ENCODE assay signal across 14 cellular contexts in genomic region chr11:75422248-75423231, GRCh38. TPM values are rescaled to one million over a fixed set of nuclear protein-coding genes. Genes with fewer than 3 reads are reported as not detected.
DNase-seq lines count a peak whose midpoint lies in the region; ATAC-seq and TF ChIP-seq lines count a peak whose summit lies in the region.
"Had no signal": no experiment of that assay in that cellular context is flagged by ENCODE, and none has a peak within 500 bp of the region (broad histone marks: within the 10 kb centered on the region; RNA-seq: fewer than 3 reads in every experiment).

No MANE protein-coding gene starts in this region.

- dilution Hi-C loops in mammary epithelial cell (cut with HindIII; ENCODE audit: low sequenced_read_pairs): no loop called here

- no peaks in the 10 kb centered on the region for H3K27me3 ChIP-seq in mammary epithelial cell (ENCODE audit: insufficient read depth, low read length)
- no peaks in the 10 kb centered on the region for H3K27me3 ChIP-seq in right lobe of liver
- H3K27me3 ChIP-seq: sigmoid colon, tibial nerve had no signal

- no peak for TF ChIP-seq CTCF in MCF 10A (IDR thresholded peaks at IDR 0.05; ENCODE audit: unreplicated experiment)
- no peak for TF ChIP-seq CTCF in mammary epithelial cell (conservative IDR thresholded peaks at IDR 0.05 in 1 of 2, IDR thresholded peaks at IDR 0.05 in 1 of 2; ENCODE audit: extremely low read depth in 1 of 2, insufficient read depth in 1 of 2, low read depth in 1 of 2, low read length in 2 of 2)
- no peak for TF ChIP-seq CTCF in right lobe of liver (IDR thresholded peaks at IDR 0.05)

- H3K36me3 Mint-ChIP-seq in MCF 10A (ENCODE audit: insufficient read depth, unreplicated experiment): peaks cover 13% of the 10 kb centered on the region

- no peaks in the 10 kb centered on the region for H3K79me2 ChIP-seq in mammary epithelial cell (ENCODE audit: insufficient read depth, low read length)

- no peaks in the 10 kb centered on the region for H3K9me3 Mint-ChIP-seq in MCF 10A (ENCODE audit: unreplicated experiment)

- no peak for TF ChIP-seq POLR2A in right lobe of liver (IDR thresholded peaks at IDR 0.05)

- H3K36me3 ChIP-seq in mammary epithelial cell (ENCODE audit: insufficient read depth, low read length): no peaks in the 10 kb centered on the region
- no peaks in the 10 kb centered on the region for H3K36me3 ChIP-seq in right lobe of liver

- no peak overlapping the region for H3K27ac ChIP-seq in mammary epithelial cell (ENCODE audit: insufficient read depth, low read depth, low read length)
- H3K27ac ChIP-seq in right lobe of liver: no peak overlapping the region
- no peak overlapping the region for H3K27ac ChIP-seq in caudate nucleus (ENCODE audit: low read depth, low read length)
- H3K27ac ChIP-seq: sigmoid colon had no signal

- BruUV-seq in MCF 10A (replicated peaks; lab: Mats Ljungman, UMichigan): no TSS peak
- BruUV-seq in mammary epithelial cell (replicated peaks; lab: Mats Ljungman, UMichigan): no TSS peak

- intact Hi-C loops in MCF 10A (cut with micrococcal nuclease) (no loop called here), mammary epithelial cell (cut with micrococcal nuclease) (no loop called here), right lobe of liver (cut with DNase I) (no loop called here)

- no peak overlapping the region for H3K9ac ChIP-seq in mammary epithelial cell (ENCODE audit: insufficient read depth, low read length)

- H4K20me1 ChIP-seq in mammary epithelial cell (ENCODE audit: insufficient read depth, low read length): no peaks in the 10 kb centered on the region

- ATAC-seq in right lobe of liver (peak; percentile 72 to 90 (median 87)), HG02973 (IDR thresholded peaks at IDR 0.05; ENCODE audit: unreplicated experiment) (no peak), GM19452 (IDR thresholded peaks at IDR 0.05; ENCODE audit: unreplicated experiment) (no peak), GM18519 (IDR thresholded peaks at IDR 0.05; ENCODE audit: low FRiP score, unreplicated experiment) (no peak)

- CTCF ChIA-PET in MCF 10A (lab: Yijun Ruan, JAX): interaction anchor here (0.6 to 1.8 kb wide), 5 partner anchors 15 to 572 kb away, joined by 3 to 8 read pairs (median 3); no protein-coding TSS in a partner anchor
- CTCF ChIA-PET in mammary epithelial cell (lab: Charles Lee; ENCODE audit: low non-redundant PET): no interaction called here

- no peak overlapping the region for H3K4me3 Mint-ChIP-seq in MCF 10A (ENCODE audit: unreplicated experiment)

- H3K4me1 ChIP-seq in mammary epithelial cell (ENCODE audit: insufficient read depth, low read length) (peaks cover 13% of the 10 kb centered on the region), right lobe of liver (peaks cover 0 to 17% (median 8%) of the 10 kb centered on the region in 4 donors)

- H3K27me3 Mint-ChIP-seq in MCF 10A (ENCODE audit: insufficient read depth, unreplicated experiment): no peaks in the 10 kb centered on the region

- peaks cover 6% of the 10 kb centered on the region for H3K4me1 Mint-ChIP-seq in MCF 10A (ENCODE audit: insufficient read depth, unreplicated experiment)

- 92% methylated on average over 11 of the region's 15 CpGs for WGBS in mammary epithelial cell (ENCODE audit: low coverage, missing lambda C conversion rate)
- 43% methylated on average over 15 of the region's 15 CpGs for WGBS in right lobe of liver (ENCODE audit: insufficient coverage, low coverage, low lambda C conversion rate, missing lambda C conversion rate)

- no peak overlapping the region for H2AFZ ChIP-seq in mammary epithelial cell (ENCODE audit: low read depth, low read length)

- H3K27ac Mint-ChIP-seq in MCF 10A (ENCODE audit: low read depth, unreplicated experiment): peak overlapping the region; percentile 42

- DNase-seq in MCF 10A (ENCODE audit: unreplicated experiment): no peak
- no peak for DNase-seq in mammary epithelial cell
- peak; percentile 86 for DNase-seq in SHP77 treated with DMSO at 0.1 percent for 48 hours (lab: John Stamatoyannopoulos, UW)
- DNase-seq in right lobe of liver: peak in 2 of 3 donors; percentile 75
- DNase-seq in caudate nucleus (lab: John Stamatoyannopoulos, UW): no peak
- DNase-seq: activated T-cell treated with anti-CD3 and anti-CD28 coated beads, Interleukin-2, amount 50 U/mL, for 1 hour; AML-193; erythroblast; NCI-H187 treated with DMSO at 0.1 percent for 48 hours; sigmoid colon had no signal

- in situ Hi-C loops in mammary epithelial cell (cut with MboI; ENCODE audit: low sequenced_read_pairs in 2 of 2): no loop called here

- POLR2A ChIA-PET in MCF 10A (lab: Yijun Ruan, JAX): interaction anchor here (0.6 to 1.8 kb wide), 2 partner anchors 22 to 139 kb away, joined by 3 to 5 read pairs; partner anchors contain the start of gene SERPINH1

- no peak overlapping the region for H3K4me2 ChIP-seq in mammary epithelial cell (ENCODE audit: insufficient read depth, low read depth, low read length)

- no peaks in the 10 kb centered on the region for H3K9me3 ChIP-seq in mammary epithelial cell (replicated peaks; ENCODE audit: insufficient read depth, low read length)
- H3K9me3 ChIP-seq in right lobe of liver: no peaks in the 10 kb centered on the region
- H3K9me3 ChIP-seq: sigmoid colon, tibial nerve had no signal

- H3K4me3 ChIP-seq in mammary epithelial cell (replicated peaks in 1 of 3; ENCODE audit: insufficient read depth in 1 of 3, low read depth in 2 of 3, low read length in 3 of 3) (no peak overlapping the region), right lobe of liver (no peak overlapping the region)
- H3K4me3 ChIP-seq: sigmoid colon, tibial nerve had no signal

RNA-seq across cellular contexts. Expression of gene KLHL35, which starts 10.5 kb away (rescaled TPM):
- total RNA-seq in MCF 10A (2022) (not detected in 2 replicates), mammary epithelial cell (1 to 10 TPM; 2.4 to 3.7 TPM), right lobe of liver (under 1 TPM in 1 of 6 experiments, not detected in 5; 0.09 TPM)
- polyA plus RNA-seq in mammary epithelial cell: 0.43 TPM
- polyA minus RNA-seq in mammary epithelial cell: not detected

RNA-seq across cellular contexts. Expression of gene RPS3, which starts 23.2 kb away (rescaled TPM):
- total RNA-seq in MCF 10A (2022) (3,172 and 3,444 TPM in 2 replicates), mammary epithelial cell (1,000 to 10,000 TPM; 1,423 to 2,367 TPM), right lobe of liver (100 to 1,000 TPM; 311 to 560 (median 447) TPM)
- 3,767 TPM for polyA plus RNA-seq in mammary epithelial cell
- 2,014 TPM for polyA minus RNA-seq in mammary epithelial cell

Comparison
In these comparisons a context has a peak if more than half of its experiments do, and no peak if none do; other contexts are left out.
1. DNase-seq: peak in SHP77 treated with DMSO at 0.1 percent for 48 hours (single experiment) and right lobe of liver (2 of 3); none in MCF 10A (single experiment), mammary epithelial cell (single experiment) and caudate nucleus (0 of 61).
2. ATAC-seq: peak in right lobe of liver (4 of 4); none in HG02973 (single experiment), GM19452 (single experiment) and GM18519 (single experiment).